Comparison of ENCODE assay signal across 8 cellular contexts in genomic region chr19:49767967-49768581, GRCh38. TPM values are rescaled to one million over a fixed set of nuclear protein-coding genes. Genes with fewer than 3 reads are reported as not detected.
DNase-seq lines count a peak whose midpoint lies in the region; ATAC-seq and TF ChIP-seq lines count a peak whose summit lies in the region.

No MANE protein-coding gene starts in this region.

- peak overlapping the region; percentile 87 for H3K4me3 Mint-ChIP-seq in memory B cell

- no peaks in the 10 kb centered on the region for H3K27me3 Mint-ChIP-seq in memory B cell

- TF ChIP-seq CTCF in cardiac muscle cell (IDR thresholded peaks at IDR 0.05; ENCODE audit: low read depth, low read length) (no peak), breast epithelium (IDR thresholded peaks at IDR 0.05) (no peak)

- peaks cover 10% of the 10 kb centered on the region for H3K36me3 Mint-ChIP-seq in memory B cell

- peak overlapping the region; percentile 66 for H3K27ac Mint-ChIP-seq in memory B cell

- intact Hi-C loops in cardiac septum (cut with DNase I) (loop anchor here (5.0 kb wide), 2 partner anchors 44 to 109 kb away; partner anchors contain the start of genes AKT1S1, FUZ and TBC1D17), breast epithelium (cut with DNase I; ENCODE audit: low total_unique reads) (loop anchor here (5.0 kb wide), 1 partner anchor 1126 kb away; no protein-coding TSS in a partner anchor), left colon (cut with DNase I, micrococcal nuclease) (no loop called here)

- 49% methylated on average over 12 of the region's 12 CpGs for WGBS in urinary bladder

- H3K36me3 ChIP-seq in cardiac muscle cell (no peaks in the 10 kb centered on the region), breast epithelium (no peaks in the 10 kb centered on the region), urinary bladder (ENCODE audit: insufficient read depth) (no peaks in the 10 kb centered on the region)

- H3K27ac ChIP-seq in cardiac muscle cell (no peak overlapping the region), breast epithelium (peak overlapping the region; percentile 84 to 89), urinary bladder (ENCODE audit: low read depth) (no peak overlapping the region)

- H3K4me1 ChIP-seq in cardiac muscle cell (ENCODE audit: low read depth): peaks cover 11% of the 10 kb centered on the region
- peaks cover 6 to 14% of the 10 kb centered on the region in 2 donors for H3K4me1 ChIP-seq in breast epithelium
- peaks cover 2% of the 10 kb centered on the region for H3K4me1 ChIP-seq in urinary bladder (ENCODE audit: insufficient read depth)

- H3K4me3 ChIP-seq in cardiac muscle cell: peak overlapping the region; percentile 95
- H3K4me3 ChIP-seq in breast epithelium: peak overlapping the region; percentile 82 to 96 (median 93)
- H3K4me3 ChIP-seq in urinary bladder (ENCODE audit: low read depth, low read length): peak overlapping the region; percentile 87

- no peaks in the 10 kb centered on the region for H3K27me3 ChIP-seq in cardiac muscle cell
- no peaks in the 10 kb centered on the region for H3K27me3 ChIP-seq in breast epithelium

- peak in 1 of 2 donors; percentile 16 for DNase-seq in cardiac muscle cell (ENCODE audit: low read depth in 1 of 2, low spot score in 1 of 2)
- DNase-seq in cardiac septum (ENCODE audit: low spot score): no peak
- DNase-seq in breast epithelium (ENCODE audit: low spot score in 2 of 2): no peak
- DNase-seq in memory B cell (ENCODE audit: low spot score in 2 of 2): no peak
- DNase-seq in left colon: no peak
- DNase-seq in effector CD4-positive, alpha-beta T cell: no peak

- peaks cover 19% of the 10 kb centered on the region for H3K4me1 Mint-ChIP-seq in memory B cell

- ATAC-seq in memory B cell (ENCODE audit: low read depth) (no peak), left colon (no peak), GM18505 (IDR thresholded peaks at IDR 0.05; ENCODE audit: unreplicated experiment) (no peak)

- TF ChIP-seq POLR2A in breast epithelium (IDR thresholded peaks at IDR 0.05) (no peak), GM18505 (IDR thresholded peaks at IDR 0.05; ENCODE audit: borderline replicate concordance, extremely low read depth, insufficient read depth, insufficient read length) (no peak)

- H3K9me3 ChIP-seq in cardiac muscle cell (ENCODE audit: low read depth) (no peaks in the 10 kb centered on the region), breast epithelium (no peaks in the 10 kb centered on the region)

- no peaks in the 10 kb centered on the region for H3K9me3 Mint-ChIP-seq in memory B cell

RNA-seq across cellular contexts. Expression of gene AP2A1, which starts 1.3 kb away (rescaled TPM):
- total RNA-seq in cardiac muscle cell: 152 and 153 TPM in 2 replicates
- 64.2 and 78.0 TPM in 2 replicates for polyA plus RNA-seq in cardiac muscle cell
- total RNA-seq in cardiac septum: 63.9 TPM
- total RNA-seq in breast epithelium: 10 to 100 TPM; 42.1 to 71.0 (median 59.3) TPM
- 37.3 TPM for total RNA-seq in urinary bladder
- 95.4 TPM for polyA plus RNA-seq in urinary bladder
- total RNA-seq in left colon: 10 to 100 TPM; 71.2 to 72.9 TPM

RNA-seq across cellular contexts. Expression of gene TSKS, which starts 5.0 kb away (rescaled TPM):
- total RNA-seq in cardiac muscle cell (0.09 TPM in 1 of 2 replicates, not detected in the other), cardiac septum (0.24 TPM), breast epithelium (under 1 TPM in 2 of 3 donors, not detected in 1; 0.33 to 0.96 TPM), urinary bladder (0.26 TPM), left colon (under 1 TPM; 0.21 to 0.22 TPM)
- polyA plus RNA-seq in cardiac muscle cell (not detected in 2 replicates), urinary bladder (1.2 TPM)

RNA-seq across cellular contexts. Expression of gene FUZ, which starts 45.0 kb away (rescaled TPM):
- 37.8 and 60.8 TPM in 2 replicates for total RNA-seq in cardiac muscle cell
- polyA plus RNA-seq in cardiac muscle cell: 35.6 and 39.0 TPM in 2 replicates
- 13.7 TPM for total RNA-seq in cardiac septum
- 10 to 100 TPM; 13.0 to 27.4 (median 18.7) TPM for total RNA-seq in breast epithelium
- 13.3 TPM for total RNA-seq in urinary bladder
- 29.0 TPM for polyA plus RNA-seq in urinary bladder
- 1 to 10 TPM; 7.6 to 10.0 TPM for total RNA-seq in left colon

RNA-seq across cellular contexts. Expression of gene MED25, which starts 50.0 kb away (rescaled TPM):
- total RNA-seq in cardiac muscle cell (68.7 and 83.7 TPM in 2 replicates), cardiac septum (33.0 TPM), breast epithelium (10 to 100 TPM; 16.3 to 27.5 (median 20.6) TPM), urinary bladder (16.7 TPM), left colon (10 to 100 TPM; 52.6 to 52.8 TPM)
- polyA plus RNA-seq in cardiac muscle cell (69.9 and 73.2 TPM in 2 replicates), urinary bladder (42.9 TPM)

Comparison
In these comparisons a context has a peak if more than half of its experiments do, and no peak if none do; other contexts are left out.
1. H3K27ac ChIP-seq: peak in breast epithelium (2 of 2); none in cardiac muscle cell (single experiment) and urinary bladder (single experiment).
2. intact Hi-C loops: an anchor here in cardiac septum (5.0 kb wide) and breast epithelium (5.0 kb wide); none called in left colon.
3. Peak in every context shown above with its lines, with median percentiles within 50 percentile points of each other: H3K4me3 ChIP-seq.